11 cellular contexts compared by ENCODE assay signal in the genomic region with DNA sequence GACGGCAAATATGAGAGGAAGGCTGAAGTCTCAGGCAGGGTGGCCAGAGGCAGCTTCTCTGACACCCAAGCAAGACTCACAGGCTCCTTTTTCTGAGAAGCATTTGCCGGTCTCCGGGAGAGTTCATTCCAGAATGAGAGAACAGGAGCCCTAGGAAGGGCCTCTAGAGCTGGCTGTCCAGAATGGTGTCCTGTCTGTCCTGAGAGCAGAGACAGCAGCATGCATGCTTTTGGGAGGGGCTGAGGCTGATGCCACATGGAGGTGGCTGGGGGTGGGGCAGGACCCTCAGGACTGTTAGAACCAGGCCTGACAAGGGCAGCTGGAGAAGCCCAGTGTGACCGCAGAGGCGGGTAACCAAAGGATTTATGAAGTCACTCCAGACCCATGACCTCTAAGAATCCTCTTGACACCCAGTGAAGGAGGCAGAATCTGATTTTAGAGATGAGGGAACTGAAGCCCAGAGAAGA. TPM values are rescaled to one million over a fixed set of nuclear protein-coding genes. Genes with fewer than 3 reads are reported as not detected.
DNase-seq lines count a peak whose midpoint lies in the region; ATAC-seq and TF ChIP-seq lines count a peak whose summit lies in the region.
"Had no signal": no experiment of that assay in that cellular context is flagged by ENCODE, and none has a peak within 500 bp of the region (broad histone marks: within the 10 kb centered on the region; RNA-seq: fewer than 3 reads in every experiment).

No MANE protein-coding gene starts in this region.

- H3K4me2 ChIP-seq in mesenchymal stem cell (ENCODE audit: low read length, poor library complexity, severe bottlenecking) = no peak overlapping the region

- TF ChIP-seq CTCF in brain microvascular endothelial cell (IDR thresholded peaks at IDR 0.05; ENCODE audit: low read depth, low read length, missing control alignments) (no peak), upper lobe of right lung (IDR thresholded peaks at IDR 0.05) (no peak), GM13977 (IDR thresholded peaks at IDR 0.05; ENCODE audit: extremely low read depth, insufficient read depth, missing control alignments) (no peak)

- ATAC-seq in right cardiac atrium = no peak
- ATAC-seq in left ventricle myocardium superior = no peak
- no peak for ATAC-seq in upper lobe of right lung
- no peak for ATAC-seq in GM18873 (IDR thresholded peaks at IDR 0.05; ENCODE audit: low FRiP score, unreplicated experiment)

- H3K36me3 ChIP-seq in brain microvascular endothelial cell (replicated peaks) (peaks cover 4% of the 10 kb centered on the region), mesenchymal stem cell (ENCODE audit: control insufficient read depth in 1 of 2, insufficient read depth in 2 of 2, low read depth in 1 of 2, low read length in 2 of 2) (peaks cover 23 to 57% of the 10 kb centered on the region in 2 experiments), upper lobe of right lung (no peaks in the 10 kb centered on the region)

- intact Hi-C loops in right cardiac atrium (cut with DNase I) (no loop called here), left ventricle myocardium superior (cut with micrococcal nuclease) (no loop called here), upper lobe of right lung (cut with DNase I) (no loop called here)

- DNase-seq in right cardiac atrium (peak in 1 of 3 donors; percentile 19), left ventricle myocardium superior (no peak), brain microvascular endothelial cell (no peak), mesenchymal stem cell (peak; percentile 79), upper lobe of right lung (no peak), medulla oblongata (ENCODE audit: extremely low spot score) (no peak), GM13977 (ENCODE audit: low spot score) (no peak)
- DNase-seq: stimulated activated CD4-positive, alpha-beta T cell treated with anti-CD3 and anti-CD28 coated beads, Interleukin-12 subunit alpha, Interleukin-12 subunit beta, amount 100 ng/mL, for 4 hours; stimulated activated naive CD4-positive, alpha-beta T cell had no signal

- peak overlapping the region; percentile 17 for H2BK15ac ChIP-seq in mesenchymal stem cell (ENCODE audit: low read depth, poor library complexity, severe bottlenecking)

- H2BK5ac ChIP-seq in mesenchymal stem cell (ENCODE audit: low read depth, low read length, poor library complexity, severe bottlenecking) = peak overlapping the region; percentile 73

- H3K14ac ChIP-seq in mesenchymal stem cell (ENCODE audit: low read length in 2 of 2) = peak overlapping the region in 1 of 2 experiments; percentile 72

- H3K23ac ChIP-seq in mesenchymal stem cell (ENCODE audit: low read length in 2 of 2) = no peak overlapping the region

- H4K8ac ChIP-seq in mesenchymal stem cell (ENCODE audit: low read length) = peak overlapping the region; percentile 79

- H3K4me1 ChIP-seq in right cardiac atrium (ENCODE audit: control insufficient read depth, insufficient read depth, low read length) (peaks cover 15% of the 10 kb centered on the region), mesenchymal stem cell (ENCODE audit: control insufficient read depth, insufficient read depth, low read depth, low read length) (peaks cover 71% of the 10 kb centered on the region), upper lobe of right lung (peaks cover 52% of the 10 kb centered on the region)

- H3K18ac ChIP-seq in mesenchymal stem cell (ENCODE audit: low read depth in 1 of 2, low read length in 2 of 2) = peak overlapping the region; percentile 97 to 99

- 91% methylated on average over 5 of the region's 5 CpGs for WGBS in right cardiac atrium
- 43% methylated on average over 3 of the region's 5 CpGs for WGBS in mesenchymal stem cell

- no peaks in the 10 kb centered on the region for H3K27me3 ChIP-seq in right cardiac atrium (ENCODE audit: control insufficient read depth, insufficient read depth)
- H3K27me3 ChIP-seq in brain microvascular endothelial cell (replicated peaks) = no peaks in the 10 kb centered on the region
- H3K27me3 ChIP-seq in mesenchymal stem cell (ENCODE audit: control insufficient read depth in 1 of 2, insufficient read depth in 1 of 2, low read length in 2 of 2) = no peaks in the 10 kb centered on the region
- H3K27me3 ChIP-seq in upper lobe of right lung = no peaks in the 10 kb centered on the region

- no peaks in the 10 kb centered on the region for H3K9me3 ChIP-seq in right cardiac atrium (ENCODE audit: control insufficient read depth, low read length)
- no peaks in the 10 kb centered on the region for H3K9me3 ChIP-seq in mesenchymal stem cell (ENCODE audit: control insufficient read depth, low read length)
- H3K9me3 ChIP-seq in upper lobe of right lung = no peaks in the 10 kb centered on the region

- peak overlapping the region; percentile 59 to 68 for H2BK12ac ChIP-seq in mesenchymal stem cell (ENCODE audit: low read length in 2 of 2)

- H2AFZ ChIP-seq in mesenchymal stem cell (ENCODE audit: low read depth, low read length) = no peak overlapping the region

- H4K91ac ChIP-seq in mesenchymal stem cell (ENCODE audit: low read length) = peak overlapping the region; percentile 97

- H2AK5ac ChIP-seq in mesenchymal stem cell (ENCODE audit: low read length, severe bottlenecking) = peak overlapping the region; percentile 78

- H3K9ac ChIP-seq in mesenchymal stem cell (ENCODE audit: low read length) = peak overlapping the region; percentile 61

- in situ Hi-C loops in brain microvascular endothelial cell (cut with HindIII; ENCODE audit: low pct_ligation_motif_present, low sequenced_read_pairs) = no loop called here
- in situ Hi-C loops in GM13977 (cut with MboI; ENCODE audit: low pct_unique_long_range_greater_than_20kb, low sequenced_read_pairs, unreplicated experiment) = no loop called here

- peaks cover 8% of the 10 kb centered on the region for H3K79me1 ChIP-seq in mesenchymal stem cell (replicated peaks; ENCODE audit: low read length, poor library complexity, severe bottlenecking)

- H2BK120ac ChIP-seq in mesenchymal stem cell (ENCODE audit: low read depth, low read length) = peak overlapping the region; percentile 69

- peak overlapping the region; percentile 56 to 92 for H3K4ac ChIP-seq in mesenchymal stem cell (ENCODE audit: low read depth in 1 of 2, low read length in 2 of 2)

- H3K27ac ChIP-seq in right cardiac atrium (ENCODE audit: low read length) = peak overlapping the region; percentile 1
- H3K27ac ChIP-seq in brain microvascular endothelial cell = peak overlapping the region; percentile 74
- H3K27ac ChIP-seq in mesenchymal stem cell (ENCODE audit: low read length, poor library complexity, severe bottlenecking) = peak overlapping the region; percentile 93
- H3K27ac ChIP-seq in upper lobe of right lung = peak overlapping the region; percentile 72

- H3K4me3 ChIP-seq in right cardiac atrium (ENCODE audit: low read length) (no peak overlapping the region), brain microvascular endothelial cell (ENCODE audit: low read depth, low read length) (no peak overlapping the region), mesenchymal stem cell (ENCODE audit: insufficient read depth in 1 of 2, low read depth in 1 of 2, low read length in 2 of 2) (no peak overlapping the region), upper lobe of right lung (no peak overlapping the region)
- H3K4me3 ChIP-seq: lung had no signal

RNA-seq across cellular contexts. Expression of gene SHB, which starts 60.0 kb away (rescaled TPM):
- 10 to 100 TPM; 25.7 to 38.9 (median 31.0) TPM for total RNA-seq in right cardiac atrium
- 14.5 TPM for polyA plus RNA-seq in right cardiac atrium
- total RNA-seq in left ventricle myocardium superior = 15.9 TPM
- polyA plus RNA-seq in mesenchymal stem cell (2013, experiment 1 of 2) = 18.4 TPM
- polyA plus RNA-seq in mesenchymal stem cell (2013, experiment 2 of 2) = 17.9 TPM
- 33.4 TPM for total RNA-seq in upper lobe of right lung

Comparison
In these comparisons a context has a peak if more than half of its experiments do, and no peak if none do; other contexts are left out.
1. H3K27ac ChIP-seq: peak in every context shown above with its lines; median percentile 93 in mesenchymal stem cell; 74 in brain microvascular endothelial cell; 72 in upper lobe of right lung; 1 in right cardiac atrium.